9 cellular contexts compared by ENCODE assay signal in the genomic region with DNA sequence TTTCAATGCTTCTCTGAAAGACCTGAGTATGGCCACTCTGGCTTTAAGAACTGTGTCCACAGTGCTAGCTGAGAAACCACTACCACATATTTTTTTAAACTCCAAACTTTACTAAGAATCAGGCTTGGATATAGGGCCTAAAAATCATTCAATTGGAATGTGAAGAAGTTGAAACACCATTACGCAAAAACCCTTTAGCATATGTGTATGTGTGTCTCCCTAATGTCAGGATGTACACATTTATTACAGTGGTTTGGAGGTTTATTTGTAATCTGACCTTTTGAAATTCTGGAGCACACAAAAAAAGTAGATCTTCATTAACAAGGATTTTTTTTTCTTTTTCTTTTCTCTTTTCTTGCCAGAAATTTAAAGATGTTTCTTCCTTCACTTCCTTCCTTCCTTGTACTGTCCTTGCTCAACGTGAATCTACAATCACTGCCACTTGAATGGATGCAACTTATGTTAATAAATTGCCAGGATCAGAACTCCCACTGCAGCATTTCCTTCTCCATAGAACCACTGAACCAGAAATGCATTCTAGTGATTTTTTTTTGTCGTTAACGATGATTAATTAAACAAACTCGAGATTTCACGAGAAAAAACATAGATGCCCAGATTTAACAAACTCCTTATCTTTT. TPM values are rescaled to one million over a fixed set of nuclear protein-coding genes. Genes with fewer than 3 reads are reported as not detected.
DNase-seq lines count a peak whose midpoint lies in the region; ATAC-seq, FAIRE-seq and TF ChIP-seq lines count a peak whose summit lies in the region.
"Had no signal": no experiment of that assay in that cellular context is flagged by ENCODE, and none has a peak within 500 bp of the region (broad histone marks: within the 10 kb centered on the region; RNA-seq: fewer than 3 reads in every experiment).

No MANE protein-coding gene starts in this region.

- FAIRE-seq in RCC 7860 (lab: Jason Lieb, UNC) = peak; percentile 88

- ATAC-seq in GM19455 (IDR thresholded peaks at IDR 0.05; ENCODE audit: unreplicated experiment) = no peak

- H3K36me3 ChIP-seq in prostate gland = no peaks in the 10 kb centered on the region

- peaks cover 11% of the 10 kb centered on the region for H3K4me1 ChIP-seq in prostate gland (replicated peaks)

- no peaks in the 10 kb centered on the region for H3K9me3 ChIP-seq in prostate gland

- DNase-seq in ELR (ENCODE audit: low read depth) = peak; percentile 92
- DNase-seq in RCC 7860 (ENCODE audit: low spot score) = peak; percentile 74
- DNase-seq in fibroblast of gingiva (ENCODE audit: low read depth) = peak; percentile 84
- DNase-seq in prostate gland (ENCODE audit: low spot score) = no peak
- DNase-seq in NCI-H2081 treated with DMSO at 0.1 percent for 48 hours (lab: John Stamatoyannopoulos, UW) = no peak
- DNase-seq in NCI-H1417 treated with DMSO at 0.1 percent for 48 hours (lab: John Stamatoyannopoulos, UW) = no peak
- DNase-seq in retina = no peak
- DNase-seq: OCI-M1 had no signal

- intact Hi-C loops in prostate gland (cut with DNase I) = loop anchor here (10.0 kb wide), 2 partner anchors 327 to 727 kb away; a partner anchor contains a TSS

- no peaks in the 10 kb centered on the region for H3K27me3 ChIP-seq in prostate gland (replicated peaks; ENCODE audit: insufficient read depth)

- H3K27ac ChIP-seq in prostate gland = peak overlapping the region; percentile 95 to 96

- WGBS in prostate gland = 36% methylated on average over 6 of the region's 6 CpGs

- no peak for TF ChIP-seq CTCF in prostate gland (IDR thresholded peaks at IDR 0.05)

- TF ChIP-seq POLR2A in prostate gland (IDR thresholded peaks at IDR 0.05) = no peak

- H3K4me3 ChIP-seq in prostate gland = peak overlapping the region; percentile 54 to 58

RNA-seq across cellular contexts. Expression of a gene that starts 3.1 kb away (rescaled TPM):
- total RNA-seq in prostate gland = 10 to 100 TPM; 20.4 to 33.7 TPM

RNA-seq across cellular contexts. Expression of a gene that starts 7.8 kb away (rescaled TPM):
- total RNA-seq in prostate gland = 10 to 100 TPM; 35.9 to 56.7 TPM

Comparison
In these comparisons a context has a peak if more than half of its experiments do, and no peak if none do; other contexts are left out.
1. DNase-seq: peak in ELR (single experiment), RCC 7860 (single experiment) and fibroblast of gingiva (single experiment); none in prostate gland (single experiment), NCI-H2081 treated with DMSO at 0.1 percent for 48 hours (single experiment), NCI-H1417 treated with DMSO at 0.1 percent for 48 hours (single experiment) and retina (single experiment).